Comparison of ENCODE assay signal across 8 cellular contexts in genomic region chr1:213538251-213538650, GRCh38.
"Had no signal": no experiment of that assay in that cellular context is flagged by ENCODE, and none has a peak within 500 bp of the region (broad histone marks: within the 10 kb centered on the region; RNA-seq: fewer than 3 reads in every experiment).

No MANE protein-coding gene starts in this region.

- H3K4me3 Mint-ChIP-seq: IgD-negative memory B cell had no signal

- H3K36me3 Mint-ChIP-seq: IgD-negative memory B cell had no signal

- H3K9ac ChIP-seq: KMS-11 had no signal

- H3K4me1 Mint-ChIP-seq: IgD-negative memory B cell had no signal

- H3K27me3 Mint-ChIP-seq: IgD-negative memory B cell had no signal

- FAIRE-seq: HepG2, HTR-8/SVneo had no signal

- DNase-seq: IMR-90, KBM-7, KG1 had no signal

- H3K27ac ChIP-seq: HL-60, KMS-11 had no signal

- H3K4me2 ChIP-seq: KMS-11 had no signal

- ATAC-seq: HepG2 had no signal
